9 cellular contexts compared by ENCODE assay signal in genomic region chr17:76969598-76970172, GRCh38.
DNase-seq lines count a peak whose midpoint lies in the region; ATAC-seq and TF ChIP-seq lines count a peak whose summit lies in the region.
"Had no signal": no experiment of that assay in that cellular context is flagged by ENCODE, and none has a peak within 500 bp of the region (broad histone marks: within the 10 kb centered on the region; RNA-seq: fewer than 3 reads in every experiment).

No MANE protein-coding gene starts in this region.

- peak; percentile 80 for ATAC-seq in Panc1
- no peak for ATAC-seq in stimulated activated memory B cell treated with anti-CD40 and anti-IgM and Interleukin-4, amounts not matched to agents 10 μg/mL and 1 μg/mL and 100 μg/mL, for 72 hours
- ATAC-seq in HG03439 (IDR thresholded peaks at IDR 0.05; ENCODE audit: unreplicated experiment) = no peak
- ATAC-seq in GM21381 (IDR thresholded peaks at IDR 0.05; ENCODE audit: unreplicated experiment) = no peak
- no peak for ATAC-seq in GM19395 (IDR thresholded peaks at IDR 0.05; ENCODE audit: unreplicated experiment)

- H3K4me1 Mint-ChIP-seq in activated CD4-positive, alpha-beta T cell treated with anti-CD3 and anti-CD28 coated beads, Interleukin-2, amount 10 ng/mL, durations not matched to agents 24 days and 14 days = peaks cover 11% of the 10 kb centered on the region
- peaks cover 25% of the 10 kb centered on the region for H3K4me1 Mint-ChIP-seq in glutamatergic neuron (ENCODE audit: low read depth, unreplicated experiment)
- peaks cover 24% of the 10 kb centered on the region for H3K4me1 Mint-ChIP-seq in stimulated activated memory B cell treated with anti-CD40 and anti-IgM and Interleukin-4, amounts not matched to agents 10 μg/mL and 1 μg/mL and 100 μg/mL, for 72 hours

- DNase-seq in activated CD4-positive, alpha-beta T cell treated with anti-CD3 and anti-CD28 coated beads, Interleukin-2, amount 10 ng/mL, durations not matched to agents 24 days and 14 days = no peak
- no peak for DNase-seq in activated CD4-positive, alpha-beta T cell treated with anti-CD3 and anti-CD28 coated beads, Interleukin-2, amount 50 U/mL, for 1 hour
- DNase-seq in Panc1 (ENCODE audit: low read depth, low spot score) = no peak
- DNase-seq in glutamatergic neuron = no peak

- H3K27ac Mint-ChIP-seq in activated CD4-positive, alpha-beta T cell treated with anti-CD3 and anti-CD28 coated beads, Interleukin-2, amount 10 ng/mL, durations not matched to agents 24 days and 14 days = no peak overlapping the region
- peak overlapping the region; percentile 84 for H3K27ac Mint-ChIP-seq in glutamatergic neuron (ENCODE audit: unreplicated experiment)
- H3K27ac Mint-ChIP-seq in stimulated activated memory B cell treated with anti-CD40 and anti-IgM and Interleukin-4, amounts not matched to agents 10 μg/mL and 1 μg/mL and 100 μg/mL, for 72 hours = peak overlapping the region; percentile 65

- no peaks in the 10 kb centered on the region for H3K9me3 Mint-ChIP-seq in activated CD4-positive, alpha-beta T cell treated with anti-CD3 and anti-CD28 coated beads, Interleukin-2, amount 10 ng/mL, durations not matched to agents 24 days and 14 days
- peaks cover 8% of the 10 kb centered on the region for H3K9me3 Mint-ChIP-seq in glutamatergic neuron (ENCODE audit: unreplicated experiment)
- H3K9me3 Mint-ChIP-seq in stimulated activated memory B cell treated with anti-CD40 and anti-IgM and Interleukin-4, amounts not matched to agents 10 μg/mL and 1 μg/mL and 100 μg/mL, for 72 hours = no peaks in the 10 kb centered on the region

- peaks cover 10% of the 10 kb centered on the region for H3K4me1 ChIP-seq in Panc1 (ENCODE audit: control insufficient read depth, insufficient read depth, low read length)

- CTCF ChIA-PET in Panc1 (lab: Charles Lee) = interaction anchor here (0.6 to 1.1 kb wide), 4 partner anchors 72 to 102 kb away, joined by 3 to 19 read pairs (median 6); no protein-coding TSS in a partner anchor

- no peaks in the 10 kb centered on the region; the same call in 1 of the 2 replicates for H3K27me3 ChIP-seq in Panc1 (ENCODE audit: control insufficient read depth, insufficient read depth, low read length)

- BruUV-seq in Panc1 (replicated peaks; lab: Mats Ljungman, UMichigan) = no TSS peak

- H3K27me3 Mint-ChIP-seq in activated CD4-positive, alpha-beta T cell treated with anti-CD3 and anti-CD28 coated beads, Interleukin-2, amount 10 ng/mL, durations not matched to agents 24 days and 14 days = peaks cover 39% of the 10 kb centered on the region
- H3K27me3 Mint-ChIP-seq in glutamatergic neuron (ENCODE audit: unreplicated experiment) = peaks cover 1% of the 10 kb centered on the region
- H3K27me3 Mint-ChIP-seq in stimulated activated memory B cell treated with anti-CD40 and anti-IgM and Interleukin-4, amounts not matched to agents 10 μg/mL and 1 μg/mL and 100 μg/mL, for 72 hours = peaks cover 62% of the 10 kb centered on the region

- no peaks in the 10 kb centered on the region for H3K36me3 Mint-ChIP-seq in activated CD4-positive, alpha-beta T cell treated with anti-CD3 and anti-CD28 coated beads, Interleukin-2, amount 10 ng/mL, durations not matched to agents 24 days and 14 days (ENCODE audit: low read depth)
- no peaks in the 10 kb centered on the region for H3K36me3 Mint-ChIP-seq in glutamatergic neuron (ENCODE audit: unreplicated experiment)
- no peaks in the 10 kb centered on the region for H3K36me3 Mint-ChIP-seq in stimulated activated memory B cell treated with anti-CD40 and anti-IgM and Interleukin-4, amounts not matched to agents 10 μg/mL and 1 μg/mL and 100 μg/mL, for 72 hours

- intact Hi-C loops in activated CD4-positive, alpha-beta T cell treated with anti-CD3 and anti-CD28 coated beads, Interleukin-2, amount 10 ng/mL, durations not matched to agents 24 days and 14 days (cut with micrococcal nuclease) = loop anchor here (1.0 kb wide), 1 partner anchor 29 kb away; no protein-coding TSS in a partner anchor
- intact Hi-C loops in Panc1 (cut with micrococcal nuclease; ENCODE audit: unreplicated experiment) = no loop called here

- peak overlapping the region; percentile 74 for H3K4me3 Mint-ChIP-seq in activated CD4-positive, alpha-beta T cell treated with anti-CD3 and anti-CD28 coated beads, Interleukin-2, amount 10 ng/mL, durations not matched to agents 24 days and 14 days
- H3K4me3 Mint-ChIP-seq in glutamatergic neuron (ENCODE audit: unreplicated experiment) = peak overlapping the region; percentile 83
- H3K4me3 Mint-ChIP-seq in stimulated activated memory B cell treated with anti-CD40 and anti-IgM and Interleukin-4, amounts not matched to agents 10 μg/mL and 1 μg/mL and 100 μg/mL, for 72 hours = peak overlapping the region; percentile 73

- H3K36me3 ChIP-seq in Panc1 (ENCODE audit: control insufficient read depth, insufficient read depth, low read length) = no peaks in the 10 kb centered on the region

- in situ Hi-C loops in Panc1 (cut with HindIII; ENCODE audit: low pct_unique_long_range_greater_than_20kb, low sequenced_read_pairs) = no loop called here

- TF ChIP-seq CTCF in Panc1 (IDR thresholded peaks at IDR 0.05) (no peak), glutamatergic neuron (IDR thresholded peaks at IDR 0.05; ENCODE audit: partially characterized antibody, unreplicated experiment) (no peak)

- peak overlapping the region; percentile 32 to 55 for H3K4me3 ChIP-seq in Panc1 (ENCODE audit: low read depth in 2 of 2, low read length in 2 of 2)
- H3K4me3 ChIP-seq: lung had no signal

- POLR2A ChIA-PET in Panc1 (lab: Charles Lee) = interaction anchor here (0.5 to 0.8 kb wide), 4 partner anchors 15 to 121 kb away, joined by 4 to 11 read pairs (median 6); no protein-coding TSS in a partner anchor

- no peaks in the 10 kb centered on the region for H3K9me3 ChIP-seq in Panc1 (ENCODE audit: control insufficient read depth, insufficient read depth, low read depth, low read length)

- no peak overlapping the region for H3K27ac ChIP-seq in Panc1 (ENCODE audit: low read length)
